ENCODE assay signal across 8 cellular contexts in the genomic region with DNA sequence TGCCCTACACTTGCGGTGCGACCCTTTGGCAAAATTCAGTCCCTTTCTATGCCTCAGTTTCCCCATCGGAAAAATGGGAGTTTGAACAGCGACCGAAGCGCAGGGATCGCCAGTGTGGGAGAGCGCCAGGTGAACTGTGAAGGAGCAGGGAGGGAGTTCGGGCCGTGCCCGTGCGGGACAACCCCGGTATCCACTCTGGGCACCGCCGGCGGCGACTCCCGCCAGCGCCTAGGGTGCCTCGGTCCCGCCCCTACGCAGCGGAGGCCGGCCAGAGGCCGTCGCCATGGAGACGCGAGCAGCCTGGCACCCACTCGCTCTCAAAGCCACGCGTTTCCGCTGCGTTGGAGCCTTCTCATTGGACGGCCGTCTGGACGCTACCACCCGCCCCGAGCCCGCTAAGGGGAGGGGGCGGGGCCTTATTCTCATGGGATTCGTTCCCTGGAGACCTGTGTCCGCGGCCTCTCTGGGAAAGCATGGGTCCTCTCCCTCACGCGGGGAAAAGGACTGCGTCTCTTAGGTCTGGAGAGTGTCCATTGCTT. TPM values are rescaled to one million over a fixed set of nuclear protein-coding genes. Genes with fewer than 3 reads are reported as not detected.
DNase-seq lines count a peak whose midpoint lies in the region; ATAC-seq and TF ChIP-seq lines count a peak whose summit lies in the region.

No MANE protein-coding gene starts in this region.

- peak overlapping the region; percentile 91 for H3K9ac ChIP-seq in fibroblast of lung (ENCODE audit: insufficient read depth, low read length)

- H3K79me2 ChIP-seq in fibroblast of lung (ENCODE audit: control insufficient read depth, insufficient read depth, low read length): peaks cover 42% of the 10 kb centered on the region

- peaks cover 2% of the 10 kb centered on the region for H3K36me3 Mint-ChIP-seq in activated T-helper 1 cell treated with anti-CD3 and anti-CD28 coated beads, Interleukin-12 subunit alpha, Interleukin-12 subunit beta, Interleukin-2, Interleukin-4 antibody, amounts not matched to agents 30 ng/mL and 10 ng/mL and 1 ng/mL, durations not matched to agents 14 hours and 24 hours and 36 hours (ENCODE audit: low read depth)
- peaks cover 0 to 5% (median 0%) of the 10 kb centered on the region in 5 donors for H3K36me3 Mint-ChIP-seq in naive thymus-derived CD4-positive, alpha-beta T cell
- H3K36me3 Mint-ChIP-seq in stimulated activated naive B cell treated with anti-CD40 and anti-IgM and Interleukin-4, amounts not matched to agents 10 μg/mL and 1 μg/mL and 100 μg/mL, for 72 hours: peaks cover 3 to 4% of the 10 kb centered on the region in 2 donors

- no peaks in the 10 kb centered on the region for H3K9me3 Mint-ChIP-seq in activated T-helper 1 cell treated with anti-CD3 and anti-CD28 coated beads, Interleukin-12 subunit alpha, Interleukin-12 subunit beta, Interleukin-2, Interleukin-4 antibody, amounts not matched to agents 30 ng/mL and 10 ng/mL and 1 ng/mL, durations not matched to agents 14 hours and 24 hours and 36 hours
- peaks cover 0 to 3% (median 0%) of the 10 kb centered on the region in 11 donors for H3K9me3 Mint-ChIP-seq in naive thymus-derived CD4-positive, alpha-beta T cell
- H3K9me3 Mint-ChIP-seq in stimulated activated naive B cell treated with anti-CD40 and anti-IgM and Interleukin-4, amounts not matched to agents 10 μg/mL and 1 μg/mL and 100 μg/mL, for 72 hours: peaks cover 0 to 2% of the 10 kb centered on the region in 2 donors

- POLR2A ChIA-PET in naive thymus-derived CD4-positive, alpha-beta T cell (lab: Charles Lee): interaction anchor here (0.6 to 1.5 kb wide), 4 partner anchors 39 to 395 kb away, joined by 3 read pairs; partner anchors contain the start of gene POP5

- peak overlapping the region; percentile 76 for H2AFZ ChIP-seq in fibroblast of lung (ENCODE audit: low read length)

- H3K27ac Mint-ChIP-seq in activated T-helper 1 cell treated with anti-CD3 and anti-CD28 coated beads, Interleukin-12 subunit alpha, Interleukin-12 subunit beta, Interleukin-2, Interleukin-4 antibody, amounts not matched to agents 30 ng/mL and 10 ng/mL and 1 ng/mL, durations not matched to agents 14 hours and 24 hours and 36 hours: peak overlapping the region; percentile 86
- H3K27ac Mint-ChIP-seq in naive thymus-derived CD4-positive, alpha-beta T cell: peak overlapping the region; percentile 91 to 97 (median 95)
- peak overlapping the region; percentile 98 for H3K27ac Mint-ChIP-seq in stimulated activated naive B cell treated with anti-CD40 and anti-IgM and Interleukin-4, amounts not matched to agents 10 μg/mL and 1 μg/mL and 100 μg/mL, for 72 hours

- H3K36me3 ChIP-seq in KOPT-K1 (ENCODE audit: insufficient read depth, low read length) (peaks cover 8% of the 10 kb centered on the region), Peyer's patch (no peaks in the 10 kb centered on the region), fibroblast of lung (ENCODE audit: control insufficient read depth, insufficient read depth, low read length) (no peaks in the 10 kb centered on the region)
- no peaks in the 10 kb centered on the region for H3K36me3 ChIP-seq in naive thymus-derived CD4-positive, alpha-beta T cell (ENCODE audit: control insufficient read depth in 2 of 3, insufficient read depth in 3 of 3, low read length in 3 of 3)

- TF ChIP-seq POLR2A in Peyer's patch (IDR thresholded peaks at IDR 0.05): peak; percentile 51 to 72

- H3K4me1 Mint-ChIP-seq in activated T-helper 1 cell treated with anti-CD3 and anti-CD28 coated beads, Interleukin-12 subunit alpha, Interleukin-12 subunit beta, Interleukin-2, Interleukin-4 antibody, amounts not matched to agents 30 ng/mL and 10 ng/mL and 1 ng/mL, durations not matched to agents 14 hours and 24 hours and 36 hours (ENCODE audit: low read depth): peaks cover 41% of the 10 kb centered on the region
- peaks cover 22 to 48% (median 36%) of the 10 kb centered on the region in 7 donors for H3K4me1 Mint-ChIP-seq in naive thymus-derived CD4-positive, alpha-beta T cell
- H3K4me1 Mint-ChIP-seq in stimulated activated naive B cell treated with anti-CD40 and anti-IgM and Interleukin-4, amounts not matched to agents 10 μg/mL and 1 μg/mL and 100 μg/mL, for 72 hours: peaks cover 27 to 60% of the 10 kb centered on the region in 2 donors

- H3K27ac ChIP-seq in KOPT-K1 (ENCODE audit: low read depth, low read length, poor library complexity, severe bottlenecking): peak overlapping the region; percentile 92
- peak overlapping the region; percentile 84 to 93 (median 90) for H3K27ac ChIP-seq in Peyer's patch
- H3K27ac ChIP-seq in fibroblast of lung (ENCODE audit: insufficient read depth, low read length): peak overlapping the region; percentile 80
- H3K27ac ChIP-seq in naive thymus-derived CD4-positive, alpha-beta T cell (ENCODE audit: low read depth, low read length): peak overlapping the region; percentile 77

- ATAC-seq in GM21786 (IDR thresholded peaks at IDR 0.05; ENCODE audit: unreplicated experiment): peak; percentile 59
- ATAC-seq in naive thymus-derived CD4-positive, alpha-beta T cell: peak; percentile 80
- ATAC-seq in stimulated activated naive B cell treated with anti-CD40 and anti-IgM and Interleukin-4, amounts not matched to agents 10 μg/mL and 1 μg/mL and 100 μg/mL, for 72 hours (replicated peaks): peak; percentile 81

- H4K20me1 ChIP-seq in fibroblast of lung (ENCODE audit: control insufficient read depth, extremely low read depth, insufficient read depth, low read length): no peaks in the 10 kb centered on the region

- H3K4me1 ChIP-seq in Peyer's patch: peaks cover 0 to 26% (median 15%) of the 10 kb centered on the region in 4 donors
- peaks cover 5% of the 10 kb centered on the region for H3K4me1 ChIP-seq in fibroblast of lung (ENCODE audit: control insufficient read depth, extremely low read depth, insufficient read depth, low read length)
- H3K4me1 ChIP-seq in naive thymus-derived CD4-positive, alpha-beta T cell (ENCODE audit: control insufficient read depth in 2 of 2, insufficient read depth in 2 of 2, low read length in 2 of 2): peaks cover 12 to 22% of the 10 kb centered on the region in 2 donors

- no peaks in the 10 kb centered on the region for H3K27me3 Mint-ChIP-seq in activated T-helper 1 cell treated with anti-CD3 and anti-CD28 coated beads, Interleukin-12 subunit alpha, Interleukin-12 subunit beta, Interleukin-2, Interleukin-4 antibody, amounts not matched to agents 30 ng/mL and 10 ng/mL and 1 ng/mL, durations not matched to agents 14 hours and 24 hours and 36 hours (ENCODE audit: insufficient read depth)
- H3K27me3 Mint-ChIP-seq in naive thymus-derived CD4-positive, alpha-beta T cell: peaks cover 0 to 3% (median 0%) of the 10 kb centered on the region in 5 donors
- H3K27me3 Mint-ChIP-seq in stimulated activated naive B cell treated with anti-CD40 and anti-IgM and Interleukin-4, amounts not matched to agents 10 μg/mL and 1 μg/mL and 100 μg/mL, for 72 hours: no peaks in the 10 kb centered on the region

- CTCF ChIA-PET in naive thymus-derived CD4-positive, alpha-beta T cell (lab: Charles Lee): interaction anchor here (2.7 to 3.2 kb wide), 2 partner anchors 37 to 40 kb away, joined by 6 to 11 read pairs; no protein-coding TSS in a partner anchor

- peak overlapping the region; percentile 73 for H3K4me2 ChIP-seq in fibroblast of lung (ENCODE audit: extremely low read depth, insufficient read depth, low read length)

- H3K4me3 ChIP-seq in Peyer's patch: peak overlapping the region; percentile 83 to 99 (median 93)
- H3K4me3 ChIP-seq in fibroblast of lung (replicated peaks in 1 of 4; ENCODE audit: control extremely low read depth in 1 of 4, insufficient read depth in 1 of 4, low read depth in 3 of 4, low read length in 4 of 4): peak overlapping the region; percentile 52 to 90 (median 76)
- H3K4me3 ChIP-seq in naive thymus-derived CD4-positive, alpha-beta T cell (ENCODE audit: low read length): peak overlapping the region; percentile 99

- H3K9me3 ChIP-seq in KOPT-K1 (ENCODE audit: insufficient read depth, low read length, poor library complexity, severe bottlenecking) (no peaks in the 10 kb centered on the region), Peyer's patch (no peaks in the 10 kb centered on the region), fibroblast of lung (ENCODE audit: control insufficient read depth, insufficient read depth, low read depth, low read length) (no peaks in the 10 kb centered on the region)
- H3K9me3 ChIP-seq in naive thymus-derived CD4-positive, alpha-beta T cell (ENCODE audit: control insufficient read depth in 2 of 3, low read length in 3 of 3): no peaks in the 10 kb centered on the region

- H3K27me3 ChIP-seq in Peyer's patch (no peaks in the 10 kb centered on the region), fibroblast of lung (ENCODE audit: control insufficient read depth, insufficient read depth, low read length) (no peaks in the 10 kb centered on the region)
- H3K27me3 ChIP-seq in naive thymus-derived CD4-positive, alpha-beta T cell (ENCODE audit: control insufficient read depth in 2 of 2, insufficient read depth in 2 of 2, low read length in 2 of 2): no peaks in the 10 kb centered on the region

- TF ChIP-seq CTCF in Peyer's patch (IDR thresholded peaks at IDR 0.05) (no peak), fibroblast of lung (conservative IDR thresholded peaks at IDR 0.05 in 1 of 2, IDR thresholded peaks at IDR 0.05 in 1 of 2; ENCODE audit: low read depth in 1 of 2, low read length in 2 of 2) (no peak)

- H3K4me3 Mint-ChIP-seq in activated T-helper 1 cell treated with anti-CD3 and anti-CD28 coated beads, Interleukin-12 subunit alpha, Interleukin-12 subunit beta, Interleukin-2, Interleukin-4 antibody, amounts not matched to agents 30 ng/mL and 10 ng/mL and 1 ng/mL, durations not matched to agents 14 hours and 24 hours and 36 hours: peak overlapping the region; percentile 88
- H3K4me3 Mint-ChIP-seq in naive thymus-derived CD4-positive, alpha-beta T cell: peak overlapping the region; percentile 89 to 95 (median 93)
- peak overlapping the region; percentile 93 to 96 for H3K4me3 Mint-ChIP-seq in stimulated activated naive B cell treated with anti-CD40 and anti-IgM and Interleukin-4, amounts not matched to agents 10 μg/mL and 1 μg/mL and 100 μg/mL, for 72 hours

- intact Hi-C loops in activated T-helper 1 cell treated with anti-CD3 and anti-CD28 coated beads, Interleukin-12 subunit alpha, Interleukin-12 subunit beta, Interleukin-2, Interleukin-4 antibody, amounts not matched to agents 30 ng/mL and 10 ng/mL and 1 ng/mL, durations not matched to agents 14 hours and 24 hours and 36 hours (cut with micrococcal nuclease): loop anchor here (1.0 to 10.0 kb wide), 13 partner anchors 28 to 1839 kb away; partner anchors contain the start of genes ACADS, CAMKK2, COX6A1 and KNTC1
- intact Hi-C loops in naive thymus-derived CD4-positive, alpha-beta T cell (cut with micrococcal nuclease): loop anchor here (1.0 to 5.0 kb wide), 28 partner anchors 24 to 1841 kb away; partner anchors contain the start of genes ACADS (in 2 of the 2), DIABLO (in 2 of the 2), POP5 (in 2 of the 2) and SRSF9 (in 2 of the 2)

- DNase-seq in DMS79 (lab: John Stamatoyannopoulos, UW) (peak; percentile 94), Peyer's patch (peak; percentile 98 to 99 (median 99)), fibroblast of lung (ENCODE audit: low read depth in 2 of 2) (peak; percentile 95 to 97)
- DNase-seq in activated T-helper 1 cell treated with anti-CD3 and anti-CD28 coated beads, Interleukin-12 subunit alpha, Interleukin-12 subunit beta, Interleukin-2, Interleukin-4 antibody, amounts not matched to agents 30 ng/mL and 10 ng/mL and 1 ng/mL, durations not matched to agents 14 hours and 24 hours and 36 hours (ENCODE audit: low spot score): peak; percentile 97
- peak; percentile 87 to 97 (median 96) for DNase-seq in naive thymus-derived CD4-positive, alpha-beta T cell
- DNase-seq in stimulated activated naive B cell treated with anti-CD40 and anti-IgM and Interleukin-4, amounts not matched to agents 10 μg/mL and 1 μg/mL and 100 μg/mL, for 72 hours: peak; percentile 97

RNA-seq across cellular contexts. Expression of gene MLEC, which starts 0.7 kb away (rescaled TPM):
- total RNA-seq in Peyer's patch (100 to 1,000 TPM in 2 of 4 donors, 10 to 100 TPM in 2; 87.3 to 123 (median 104) TPM), fibroblast of lung (90.1 and 120 TPM in 2 replicates)
- 139 and 150 TPM in 2 replicates for total RNA-seq in activated T-helper 1 cell treated with anti-CD3 and anti-CD28 coated beads, Interleukin-12 subunit alpha, Interleukin-12 subunit beta, Interleukin-2, Interleukin-4 antibody, amounts not matched to agents 30 ng/mL and 10 ng/mL and 1 ng/mL, durations not matched to agents 14 hours and 24 hours and 36 hours
- polyA plus RNA-seq in fibroblast of lung: 56.4 and 66.1 TPM in 2 replicates
- polyA plus RNA-seq in fibroblast of lung (2012): 78.1 and 80.1 TPM in 2 replicates
- polyA minus RNA-seq in fibroblast of lung (ENCODE audit: low replicate concordance): 86.3 and 126 TPM in 2 replicates
- total RNA-seq in naive thymus-derived CD4-positive, alpha-beta T cell: 100 to 1,000 TPM in 1 of 5 experiments, 10 to 100 TPM in 4; 27.6 to 132 (median 57.6) TPM
- 10 to 100 TPM; 24.5 to 41.6 TPM for polyA plus RNA-seq in naive thymus-derived CD4-positive, alpha-beta T cell

RNA-seq across cellular contexts. Expression of gene UNC119B, which starts 24.0 kb away (rescaled TPM):
- total RNA-seq in Peyer's patch (10 to 100 TPM; 16.8 to 23.5 (median 18.1) TPM), fibroblast of lung (22.9 and 29.1 TPM in 2 replicates)
- total RNA-seq in activated T-helper 1 cell treated with anti-CD3 and anti-CD28 coated beads, Interleukin-12 subunit alpha, Interleukin-12 subunit beta, Interleukin-2, Interleukin-4 antibody, amounts not matched to agents 30 ng/mL and 10 ng/mL and 1 ng/mL, durations not matched to agents 14 hours and 24 hours and 36 hours: 24.2 and 24.6 TPM in 2 replicates
- polyA plus RNA-seq in fibroblast of lung: 29.1 and 31.2 TPM in 2 replicates
- polyA plus RNA-seq in fibroblast of lung (2012): 19.5 and 21.1 TPM in 2 replicates
- 14.9 and 26.1 TPM in 2 replicates for polyA minus RNA-seq in fibroblast of lung (ENCODE audit: low replicate concordance)
- 10 to 100 TPM; 10.9 to 26.7 (median 18.8) TPM for total RNA-seq in naive thymus-derived CD4-positive, alpha-beta T cell
- polyA plus RNA-seq in naive thymus-derived CD4-positive, alpha-beta T cell: 10 to 100 TPM; 10.6 to 12.5 TPM

RNA-seq across cellular contexts. Expression of gene ACADS, which starts 39.4 kb away (rescaled TPM):
- 100 to 1,000 TPM; 126 to 358 (median 316) TPM for total RNA-seq in Peyer's patch
- 10.8 and 11.1 TPM in 2 replicates for total RNA-seq in activated T-helper 1 cell treated with anti-CD3 and anti-CD28 coated beads, Interleukin-12 subunit alpha, Interleukin-12 subunit beta, Interleukin-2, Interleukin-4 antibody, amounts not matched to agents 30 ng/mL and 10 ng/mL and 1 ng/mL, durations not matched to agents 14 hours and 24 hours and 36 hours
- total RNA-seq in fibroblast of lung: 14.1 and 15.9 TPM in 2 replicates
- polyA plus RNA-seq in fibroblast of lung: 4.2 and 4.5 TPM in 2 replicates
- polyA plus RNA-seq in fibroblast of lung (2012): 7.0 and 7.9 TPM in 2 replicates
- 2.9 and 4.8 TPM in 2 replicates for polyA minus RNA-seq in fibroblast of lung (ENCODE audit: low replicate concordance)
- 10 to 100 TPM; 10.4 to 18.1 (median 15.7) TPM for total RNA-seq in naive thymus-derived CD4-positive, alpha-beta T cell
- polyA plus RNA-seq in naive thymus-derived CD4-positive, alpha-beta T cell: 10 to 100 TPM; 18.4 to 28.7 TPM

RNA-seq across cellular contexts. Expression of gene CABP1, which starts 45.8 kb away (rescaled TPM):
- 1 to 10 TPM in 1 of 4 donors, under 1 TPM in 2, not detected in 1; 0.54 to 3.3 (median 0.95) TPM for total RNA-seq in Peyer's patch
- not detected in 2 replicates for total RNA-seq in activated T-helper 1 cell treated with anti-CD3 and anti-CD28 coated beads, Interleukin-12 subunit alpha, Interleukin-12 subunit beta, Interleukin-2, Interleukin-4 antibody, amounts not matched to agents 30 ng/mL and 10 ng/mL and 1 ng/mL, durations not matched to agents 14 hours and 24 hours and 36 hours
- total RNA-seq in fibroblast of lung: under 0.01 TPM in 1 of 2 replicates, not detected in the other
- polyA plus RNA-seq in fibroblast of lung: 0.06 and 0.36 TPM in 2 replicates
- 0.12 and 0.16 TPM in 2 replicates for polyA plus RNA-seq in fibroblast of lung (2012)
- polyA minus RNA-seq in fibroblast of lung (ENCODE audit: low replicate concordance): 2.5 TPM in 1 of 2 replicates, not detected in the other
- under 1 TPM in 1 of 5 experiments, not detected in 4; 0.24 TPM for total RNA-seq in naive thymus-derived CD4-positive, alpha-beta T cell
- polyA plus RNA-seq in naive thymus-derived CD4-positive, alpha-beta T cell: not detected

Comparison
In these comparisons a context has a peak if more than half of its experiments do, and no peak if none do; other contexts are left out.
1. Peak in every context shown above with its lines: DNase-seq, ATAC-seq, H3K4me3 ChIP-seq and H3K27ac ChIP-seq.